In genomic region chr15:71679223-71680078, GRCh38 we compare ENCODE assay signal across 12 cellular contexts.
DNase-seq lines count a peak whose midpoint lies in the region; ATAC-seq and TF ChIP-seq lines count a peak whose summit lies in the region.
"Had no signal": no experiment of that assay in that cellular context is flagged by ENCODE, and none has a peak within 500 bp of the region (broad histone marks: within the 10 kb centered on the region; RNA-seq: fewer than 3 reads in every experiment).

No MANE protein-coding gene starts in this region.

- POLR2A ChIA-PET in activated CD4-positive, alpha-beta T cell treated with anti-CD3 and anti-CD28 coated beads, Interleukin-2, amount 10 ng/mL, durations not matched to agents 7 days and 5 days (lab: Charles Lee) = no interaction called here
- POLR2A ChIA-PET in SK-N-SH (lab: Yijun Ruan, JAX) = no interaction called here

- no peaks in the 10 kb centered on the region for H3K36me3 Mint-ChIP-seq in activated CD4-positive, alpha-beta T cell treated with anti-CD3 and anti-CD28 coated beads, Interleukin-2, amount 10 ng/mL, durations not matched to agents 7 days and 5 days (ENCODE audit: low read depth)
- H3K36me3 Mint-ChIP-seq: memory B cell had no signal

- no peak for DNase-seq in activated CD4-positive, alpha-beta T cell treated with anti-CD3 and anti-CD28 coated beads, Interleukin-2, amount 10 ng/mL, durations not matched to agents 7 days and 5 days
- DNase-seq in activated CD4-positive, alpha-beta T cell treated with anti-CD3 and anti-CD28 coated beads for 48 hours = no peak
- no peak for DNase-seq in SK-N-SH
- peak; percentile 45 for DNase-seq in fibroblast of pulmonary artery (ENCODE audit: low read depth)
- no peak for DNase-seq in superior temporal gyrus (ENCODE audit: extremely low spot score)
- DNase-seq: activated CD4-positive, alpha-beta T cell treated with anti-CD3 and anti-CD28 coated beads for 4 hours; GF-D8; NCI-H187 had no signal

- WGBS in SK-N-SH (ENCODE audit: low lambda C conversion rate) = 41% methylated on average over 7 of the region's 7 CpGs

- H2AFZ ChIP-seq in SK-N-SH (ENCODE audit: low read depth) = peak overlapping the region; percentile 54

- peaks cover 42% of the 10 kb centered on the region for H3F3A ChIP-seq in SK-N-SH (replicated peaks; ENCODE audit: insufficient read depth)

- no peaks in the 10 kb centered on the region for H3K27me3 ChIP-seq in SK-N-SH (ENCODE audit: insufficient read depth)

- H3K27ac Mint-ChIP-seq in activated CD4-positive, alpha-beta T cell treated with anti-CD3 and anti-CD28 coated beads, Interleukin-2, amount 10 ng/mL, durations not matched to agents 7 days and 5 days = peak overlapping the region; percentile 60
- H3K27ac Mint-ChIP-seq: memory B cell had no signal

- CTCF ChIA-PET in activated CD4-positive, alpha-beta T cell treated with anti-CD3 and anti-CD28 coated beads, Interleukin-2, amount 10 ng/mL, durations not matched to agents 7 days and 5 days (lab: Charles Lee) = no interaction called here
- CTCF ChIA-PET in SK-N-SH (lab: Yijun Ruan, JAX) = no interaction called here

- H3K4me2 ChIP-seq in SK-N-SH = peak overlapping the region; percentile 59

- TF ChIP-seq RAD21 in SK-N-SH (IDR thresholded peaks at IDR 0.05; ENCODE audit: low read length) = no peak

- peak overlapping the region; percentile 75 to 87; a peak in 3 of 4 replicates for H3K27ac ChIP-seq in SK-N-SH (ENCODE audit: low read depth in 2 of 2, low read length in 1 of 2)
- peak overlapping the region in 18 of 21 experiments; percentile 1 to 79 (median 56) for H3K27ac ChIP-seq in skin epidermis

- TF ChIP-seq CTCF in SK-N-SH (IDR thresholded peaks at IDR 0.05) (no peak), fibroblast of pulmonary artery (IDR thresholded peaks at IDR 0.05; ENCODE audit: low read length, missing control alignments) (no peak)

- TF ChIP-seq EP300 in SK-N-SH (IDR thresholded peaks at IDR 0.05; ENCODE audit: borderline replicate concordance in 1 of 2, low read depth in 1 of 2, low read length in 1 of 2) = peak in 1 of 2 experiments; percentile 75; a peak in 1 of 4 replicates

- no peaks in the 10 kb centered on the region for H3K9me3 Mint-ChIP-seq in activated CD4-positive, alpha-beta T cell treated with anti-CD3 and anti-CD28 coated beads, Interleukin-2, amount 10 ng/mL, durations not matched to agents 7 days and 5 days
- H3K9me3 Mint-ChIP-seq: memory B cell had no signal

- no peaks in the 10 kb centered on the region for H3K36me3 ChIP-seq in SK-N-SH (replicated peaks in 1 of 2; ENCODE audit: control insufficient read depth in 1 of 2, insufficient read depth in 2 of 2, low read length in 1 of 2)

- peak overlapping the region; percentile 16; the same call in 1 of the 2 replicates for H3K9ac ChIP-seq in SK-N-SH

- H3K27me3 Mint-ChIP-seq in activated CD4-positive, alpha-beta T cell treated with anti-CD3 and anti-CD28 coated beads, Interleukin-2, amount 10 ng/mL, durations not matched to agents 7 days and 5 days = peaks cover 7% of the 10 kb centered on the region

- H3K4me1 ChIP-seq in SK-N-SH (ENCODE audit: control insufficient read depth in 1 of 2, insufficient read depth in 2 of 2, low read depth in 1 of 2, low read length in 1 of 2) = peaks cover 9 to 43% of the 10 kb centered on the region in 2 experiments

- no peak overlapping the region for H3K4me3 Mint-ChIP-seq in activated CD4-positive, alpha-beta T cell treated with anti-CD3 and anti-CD28 coated beads, Interleukin-2, amount 10 ng/mL, durations not matched to agents 7 days and 5 days
- H3K4me3 Mint-ChIP-seq: memory B cell had no signal

- ATAC-seq in GM21447 (IDR thresholded peaks at IDR 0.05; ENCODE audit: unreplicated experiment) (no peak), HG02571 (IDR thresholded peaks at IDR 0.05; ENCODE audit: unreplicated experiment) (no peak)

- no peaks in the 10 kb centered on the region for H3K9me2 ChIP-seq in SK-N-SH

- no peaks in the 10 kb centered on the region for H4K20me1 ChIP-seq in SK-N-SH (ENCODE audit: insufficient read depth)

- H3K4me1 Mint-ChIP-seq in activated CD4-positive, alpha-beta T cell treated with anti-CD3 and anti-CD28 coated beads, Interleukin-2, amount 10 ng/mL, durations not matched to agents 7 days and 5 days = peaks cover 31% of the 10 kb centered on the region
- H3K4me1 Mint-ChIP-seq: memory B cell had no signal

- no peak overlapping the region for H3K4me3 ChIP-seq in SK-N-SH (ENCODE audit: low read depth in 2 of 2, low read length in 1 of 2)
- no peak overlapping the region for H3K4me3 ChIP-seq in fibroblast of pulmonary artery (replicated peaks; ENCODE audit: low read depth, low read length)
- H3K4me3 ChIP-seq in skin epidermis = no peak overlapping the region

- peaks cover 5% of the 10 kb centered on the region; the same call in 1 of the 2 replicates for H3K79me2 ChIP-seq in SK-N-SH (ENCODE audit: insufficient read depth)

- no peaks in the 10 kb centered on the region for H3K9me3 ChIP-seq in SK-N-SH

TF ChIP-seq in SK-N-SH, 30 proteins besides CTCF, POLR2A, EP300 and RAD21 (continues in another document):
- no peak for TF ChIP-seq YY1 (IDR thresholded peaks at IDR 0.05; ENCODE audit: low read depth)
- 0 out of 2 replicates have a peak, but pooled peaks have one; percentile 26 for TF ChIP-seq POLR2AphosphoS5 (IDR thresholded peaks at IDR 0.05; ENCODE audit: low read depth, low read length)
- TF ChIP-seq ELF1 (IDR thresholded peaks at IDR 0.05) = no peak
- TF ChIP-seq RXRA (IDR thresholded peaks at IDR 0.05; ENCODE audit: borderline replicate concordance, low read depth) = peak; percentile 68; the same call in 1 of the 2 replicates
- TF ChIP-seq MAX (IDR thresholded peaks at IDR 0.05; ENCODE audit: low read depth) = peak; percentile 14; the same call in 1 of the 2 replicates
- TF ChIP-seq GATA2 (CRISPR knock-in tag; IDR thresholded peaks at IDR 0.05) = no peak
- TF ChIP-seq PBX3 (IDR thresholded peaks at IDR 0.05) = peak; percentile 66; the same call in 1 of the 2 replicates
- no peak for TF ChIP-seq TEAD4 (IDR thresholded peaks at IDR 0.05; ENCODE audit: borderline replicate concordance, insufficient read depth)
- no peak for TF ChIP-seq ZBTB33 (IDR thresholded peaks at IDR 0.05; ENCODE audit: borderline replicate concordance, low read depth)
- peak; percentile 42; the same call in 1 of the 2 replicates for TF ChIP-seq NFIC (IDR thresholded peaks at IDR 0.05; ENCODE audit: borderline replicate concordance)
- peak; percentile 48; the same call in 1 of the 2 replicates for TF ChIP-seq FOSL2 (IDR thresholded peaks at IDR 0.05; ENCODE audit: borderline replicate concordance, low read depth)
- TF ChIP-seq REST (IDR thresholded peaks at IDR 0.05; ENCODE audit: low read depth, low read length) = no peak
- no peak for TF ChIP-seq SMC3 (IDR thresholded peaks at IDR 0.05; ENCODE audit: low read depth, low read length)
- TF ChIP-seq CHD2 (IDR thresholded peaks at IDR 0.05; ENCODE audit: low read length, partially characterized antibody) = no peak
